In the genomic region with DNA sequence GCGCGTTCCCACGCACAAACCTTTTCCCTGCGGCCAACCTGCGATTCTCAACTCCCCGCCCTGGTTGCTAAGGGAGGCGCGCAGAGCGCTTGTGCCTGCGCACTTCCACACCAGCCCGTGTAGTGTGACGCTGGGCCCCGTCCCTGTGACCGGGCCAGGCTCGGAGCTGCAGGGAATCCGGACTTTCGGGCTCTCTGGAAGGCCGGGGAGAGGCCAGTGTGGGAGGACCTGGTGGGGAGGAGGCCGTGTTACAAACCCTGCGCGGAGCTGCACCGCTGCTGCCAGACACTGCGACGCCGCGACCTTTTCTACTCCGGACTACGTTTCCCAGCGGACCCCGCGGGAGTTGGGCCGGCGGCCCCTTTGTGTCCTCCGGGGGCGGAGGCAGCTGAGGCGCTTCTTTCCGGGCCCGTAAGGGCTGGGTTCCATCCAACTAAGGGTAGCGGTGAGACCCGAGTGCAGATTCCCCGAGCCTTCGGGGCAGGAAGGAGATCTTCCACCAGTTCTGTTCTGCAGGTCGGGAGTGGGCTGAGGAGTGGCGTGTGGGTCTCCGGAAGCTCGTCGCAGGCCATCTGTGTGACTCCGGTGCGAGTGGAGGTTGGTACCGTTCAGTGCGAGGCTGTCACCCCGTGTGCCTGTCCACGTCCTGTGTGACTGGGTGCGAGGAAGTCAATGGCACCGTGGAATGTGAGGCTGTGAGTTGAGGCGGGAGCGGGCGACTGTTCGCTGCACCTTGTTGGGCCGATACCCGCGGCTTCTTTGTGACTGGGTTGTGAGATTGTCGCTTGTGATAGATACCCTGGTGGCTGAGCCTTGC, we compare ENCODE assay signal across 7 cellular contexts. TPM values are rescaled to one million over a fixed set of nuclear protein-coding genes. Genes with fewer than 3 reads are reported as not detected.
DNase-seq lines count a peak whose midpoint lies in the region; ATAC-seq, FAIRE-seq and TF ChIP-seq lines count a peak whose summit lies in the region.

TSS of gene ZNF570 (plus strand) at position 396 of the 817 bp plus-strand sequence. CDS start 999 bp downstream, outside the sequence.

- FAIRE-seq in kidney (lab: Jason Lieb, UNC), result no peak

- DNase-seq in NCI-H2196 treated with DMSO at 0.1 percent for 48 hours (lab: John Stamatoyannopoulos, UW; ENCODE audit: unreplicated experiment) (peak; percentile 77), cerebellar cortex (ENCODE audit: low spot score) (peak; percentile 86), kidney (peak; percentile 96)
- peak; percentile 77 to 82 (median 79) for DNase-seq in stimulated activated CD4-positive, alpha-beta T cell treated with anti-CD3 and anti-CD28 coated beads, Interleukin-12 subunit alpha, Interleukin-12 subunit beta, amount 100 ng/mL, for 48 hours (ENCODE audit: low read depth in 2 of 3, low spot score in 1 of 3)

- peaks cover 7 to 11% of the 10 kb centered on the region in 2 donors for H3K4me1 ChIP-seq in kidney (ENCODE audit: control insufficient read depth in 1 of 2, insufficient read depth in 1 of 2, low read depth in 1 of 2, low read length in 2 of 2)

- peak within 1 kb of the TSS; percentile 77 to 98 for H3K4me3 ChIP-seq in kidney (ENCODE audit: low read length in 2 of 2)

- intact Hi-C loops in kidney (cut with DNase I), result no loop called here

- peak within 1 kb of the TSS; percentile 93 to 95 for H3K27ac ChIP-seq in kidney (ENCODE audit: low read depth in 2 of 2, low read length in 2 of 2)

- H3K9me3 ChIP-seq in kidney (ENCODE audit: control insufficient read depth in 1 of 2, low read length in 2 of 2), result no peaks in the 10 kb centered on the region

- peak within 1 kb of the TSS; percentile 38 to 94 for H3K9ac ChIP-seq in kidney (ENCODE audit: low read length in 2 of 2)

- TF ChIP-seq CTCF in kidney (IDR thresholded peaks at IDR 0.05; ENCODE audit: borderline replicate concordance, extremely low read depth, insufficient read depth), result no peak

- peaks cover 0 to 8% of the 10 kb centered on the region in 2 donors for H3K36me3 ChIP-seq in kidney (ENCODE audit: control insufficient read depth in 1 of 2, insufficient read depth in 2 of 2, low read length in 2 of 2)

- ATAC-seq in GM18502 (IDR thresholded peaks at IDR 0.05; ENCODE audit: poor library complexity, unreplicated experiment), result peak; percentile 67
- ATAC-seq in HG02973 (IDR thresholded peaks at IDR 0.05; ENCODE audit: unreplicated experiment), result peak; percentile 59
- ATAC-seq in activated CD4-positive, CD25-positive, alpha-beta regulatory T cell treated with anti-CD3 and anti-CD28 coated beads, Interleukin-2, amount 50 U/mL, for 24 hours, result peak; percentile 75 to 78

RNA-seq across cellular contexts. Expression of gene ZNF570, which starts in this region (rescaled TPM):
- total RNA-seq in kidney, result 8.2 TPM
- polyA plus RNA-seq in kidney (ENCODE audit: insufficient read depth, low read depth, low replicate concordance), result 2.4 TPM

Comparison
In these comparisons a context has a peak if more than half of its experiments do, and no peak if none do; other contexts are left out.
1. Peak in every context shown above with its lines: DNase-seq, ATAC-seq, H3K4me3 ChIP-seq and H3K27ac ChIP-seq.